Comparison of ENCODE assay signal across 2 cellular contexts in the genomic region with DNA sequence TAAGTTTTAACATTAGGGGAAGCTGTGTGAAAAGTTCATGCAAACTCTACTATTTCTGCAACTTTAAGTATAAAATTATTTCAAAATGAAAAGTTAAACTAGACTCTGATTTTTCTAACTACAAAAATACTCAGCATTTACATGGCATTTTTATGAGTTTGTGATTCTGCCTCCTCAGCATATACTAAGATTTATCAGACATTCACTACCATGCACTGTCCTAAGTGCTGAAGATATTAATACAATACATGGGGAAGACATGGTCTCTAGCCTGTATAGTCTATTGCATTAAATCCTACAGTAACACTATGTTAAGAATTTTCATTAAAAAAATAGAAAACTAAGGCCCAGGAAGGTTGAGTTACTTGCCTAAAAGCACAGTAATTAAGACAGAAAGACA.
TF ChIP-seq lines count a peak whose summit lies in the region.

No MANE protein-coding gene starts in this region.

TF ChIP-seq in A549, 52 proteins besides CTCF, POLR2A, EP300 and RAD21 (continued from another document):
- TF ChIP-seq, protein P1, sequence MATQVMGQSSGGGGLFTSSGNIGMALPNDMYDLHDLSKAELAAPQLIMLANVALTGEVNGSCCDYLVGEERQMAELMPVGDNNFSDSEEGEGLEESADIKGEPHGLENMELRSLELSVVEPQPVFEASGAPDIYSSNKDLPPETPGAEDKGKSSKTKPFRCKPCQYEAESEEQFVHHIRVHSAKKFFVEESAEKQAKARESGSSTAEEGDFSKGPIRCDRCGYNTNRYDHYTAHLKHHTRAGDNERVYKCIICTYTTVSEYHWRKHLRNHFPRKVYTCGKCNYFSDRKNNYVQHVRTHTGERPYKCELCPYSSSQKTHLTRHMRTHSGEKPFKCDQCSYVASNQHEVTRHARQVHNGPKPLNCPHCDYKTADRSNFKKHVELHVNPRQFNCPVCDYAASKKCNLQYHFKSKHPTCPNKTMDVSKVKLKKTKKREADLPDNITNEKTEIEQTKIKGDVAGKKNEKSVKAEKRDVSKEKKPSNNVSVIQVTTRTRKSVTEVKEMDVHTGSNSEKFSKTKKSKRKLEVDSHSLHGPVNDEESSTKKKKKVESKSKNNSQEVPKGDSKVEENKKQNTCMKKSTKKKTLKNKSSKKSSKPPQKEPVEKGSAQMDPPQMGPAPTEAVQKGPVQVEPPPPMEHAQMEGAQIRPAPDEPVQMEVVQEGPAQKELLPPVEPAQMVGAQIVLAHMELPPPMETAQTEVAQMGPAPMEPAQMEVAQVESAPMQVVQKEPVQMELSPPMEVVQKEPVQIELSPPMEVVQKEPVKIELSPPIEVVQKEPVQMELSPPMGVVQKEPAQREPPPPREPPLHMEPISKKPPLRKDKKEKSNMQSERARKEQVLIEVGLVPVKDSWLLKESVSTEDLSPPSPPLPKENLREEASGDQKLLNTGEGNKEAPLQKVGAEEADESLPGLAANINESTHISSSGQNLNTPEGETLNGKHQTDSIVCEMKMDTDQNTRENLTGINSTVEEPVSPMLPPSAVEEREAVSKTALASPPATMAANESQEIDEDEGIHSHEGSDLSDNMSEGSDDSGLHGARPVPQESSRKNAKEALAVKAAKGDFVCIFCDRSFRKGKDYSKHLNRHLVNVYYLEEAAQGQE (IDR thresholded peaks at IDR 0.05), result peak; percentile 38; the same call in 1 of the 2 replicates
- TF ChIP-seq MAFK (IDR thresholded peaks at IDR 0.05; ENCODE audit: partially characterized antibody) (peak; percentile 78), RARB (CRISPR knock-in tag; IDR thresholded peaks at IDR 0.05) (no peak), FOSL2 (IDR thresholded peaks at IDR 0.05) (no peak), FOSL2 (CRISPR knock-in tag; IDR thresholded peaks at IDR 0.05) (no peak), TP53 (CRISPR knock-in tag; IDR thresholded peaks at IDR 0.05) (no peak)

TF ChIP-seq in HEK293, 187 proteins besides CTCF, POLR2A, EP300 and RAD21 (continued from another document):
- TF ChIP-seq, protein P2, sequence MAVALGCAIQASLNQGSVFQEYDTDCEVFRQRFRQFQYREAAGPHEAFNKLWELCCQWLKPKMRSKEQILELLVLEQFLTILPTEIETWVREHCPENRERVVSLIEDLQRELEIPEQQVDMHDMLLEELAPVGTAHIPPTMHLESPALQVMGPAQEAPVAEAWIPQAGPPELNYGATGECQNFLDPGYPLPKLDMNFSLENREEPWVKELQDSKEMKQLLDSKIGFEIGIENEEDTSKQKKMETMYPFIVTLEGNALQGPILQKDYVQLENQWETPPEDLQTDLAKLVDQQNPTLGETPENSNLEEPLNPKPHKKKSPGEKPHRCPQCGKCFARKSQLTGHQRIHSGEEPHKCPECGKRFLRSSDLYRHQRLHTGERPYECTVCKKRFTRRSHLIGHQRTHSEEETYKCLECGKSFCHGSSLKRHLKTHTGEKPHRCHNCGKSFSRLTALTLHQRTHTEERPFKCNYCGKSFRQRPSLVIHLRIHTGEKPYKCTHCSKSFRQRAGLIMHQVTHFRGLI (tag by site-specific recombination; IDR thresholded peaks at IDR 0.05), result no peak
